Comparison of ENCODE assay signal across 19 cellular contexts in the genomic region with DNA sequence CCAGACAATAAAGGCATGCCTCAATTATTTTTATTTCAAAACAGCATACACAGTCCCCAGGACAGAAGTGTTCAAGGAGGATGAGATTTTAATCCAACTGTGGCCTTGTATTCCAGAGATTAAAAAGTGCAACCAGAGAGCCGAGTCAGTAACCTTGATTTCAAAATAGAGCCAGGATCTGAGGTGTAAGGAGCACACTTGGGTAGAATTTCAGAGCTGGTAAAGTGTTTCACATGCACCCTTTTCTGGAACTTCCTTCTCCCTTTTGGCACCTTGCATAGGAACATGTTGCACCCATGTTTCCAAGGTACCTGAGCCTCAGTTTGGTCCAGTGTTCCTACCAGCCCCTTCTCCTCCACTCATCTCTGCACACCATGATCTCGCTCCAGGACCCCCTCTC.
DNase-seq lines count a peak whose midpoint lies in the region; ATAC-seq and TF ChIP-seq lines count a peak whose summit lies in the region.
"Had no signal": no experiment of that assay in that cellular context is flagged by ENCODE, and none has a peak within 500 bp of the region (broad histone marks: within the 10 kb centered on the region; RNA-seq: fewer than 3 reads in every experiment).

No MANE protein-coding gene starts in this region.

- no peak overlapping the region for H3K4me3 Mint-ChIP-seq in GM23338
- H3K4me3 Mint-ChIP-seq in brain, result peak overlapping the region in 3 of 5 experiments; percentile 4 to 58 (median 16)
- H3K4me3 Mint-ChIP-seq: CD8-positive, alpha-beta memory T cell had no signal

- DNase-seq in GM23338 (ENCODE audit: low spot score), result no peak
- DNase-seq in substantia nigra (lab: John Stamatoyannopoulos, UW), result no peak
- no peak for DNase-seq in middle frontal gyrus (ENCODE audit: extremely low spot score, low spot score)
- DNase-seq in activated naive CD4-positive, alpha-beta T cell treated with anti-CD3 and anti-CD28 coated beads, Interleukin-2, amount 50 U/mL, for 72 hours (ENCODE audit: low spot score in 2 of 2), result no peak
- DNase-seq in COR-L47 (lab: John Stamatoyannopoulos, UW), result no peak
- DNase-seq: CD8-positive, alpha-beta memory T cell; GF-D8; Karpas-422; MM.1S; NCI-H1092 treated with DMSO at 0.1 percent for 48 hours; NCI-H1694; NCI-H510A treated with DMSO at 0.1 percent for 48 hours; NCI-H82; PC-9 had no signal

- no peaks in the 10 kb centered on the region for H3K9me2 ChIP-seq in GM23338 (ENCODE audit: insufficient read depth)

- no peak overlapping the region for H3K4me2 ChIP-seq in GM23338
- H3K4me2 ChIP-seq: A549, PC-9 had no signal

- H3K36me3 Mint-ChIP-seq in GM23338 (ENCODE audit: low read depth) (no peaks in the 10 kb centered on the region), brain (peaks cover 13% of the 10 kb centered on the region)
- H3K36me3 Mint-ChIP-seq in activated naive CD4-positive, alpha-beta T cell treated with anti-CD3 and anti-CD28 coated beads, Interleukin-2, amount 50 U/mL, for 72 hours, result no peaks in the 10 kb centered on the region
- H3K36me3 Mint-ChIP-seq: CD8-positive, alpha-beta memory T cell had no signal

- H3K27me3 ChIP-seq in GM23338 (ENCODE audit: insufficient read depth), result no peaks in the 10 kb centered on the region
- H3K27me3 ChIP-seq in layer of hippocampus (ENCODE audit: control insufficient read depth, insufficient read depth, low read length), result no peaks in the 10 kb centered on the region
- H3K27me3 ChIP-seq: BLaER1 treated with 17β-estradiol and CSF1 and Interleukin-3, amounts not matched to agents 10 nM and 100 nM had no signal

- H3K79me2 ChIP-seq in GM23338 (replicated peaks; ENCODE audit: insufficient read depth), result no peaks in the 10 kb centered on the region

- H3K27me3 Mint-ChIP-seq in GM23338 (ENCODE audit: insufficient read depth, low read depth, poor library complexity), result peaks cover 3% of the 10 kb centered on the region
- no peaks in the 10 kb centered on the region for H3K27me3 Mint-ChIP-seq in brain

- no peaks in the 10 kb centered on the region for H3K4me1 ChIP-seq in GM23338 (ENCODE audit: insufficient read depth)

- no peak for TF ChIP-seq CTCF in GM23338 (conservative IDR thresholded peaks at IDR 0.05; ENCODE audit: low read depth in 2 of 2)
- TF ChIP-seq CTCF in brain (conservative IDR thresholded peaks at IDR 0.05), result no peak

- no peak overlapping the region for H3K27ac ChIP-seq in GM23338 (ENCODE audit: low read depth)
- peak overlapping the region; percentile 35 for H3K27ac ChIP-seq in layer of hippocampus (ENCODE audit: low read depth, low read length)
- peak overlapping the region; percentile 19 for H3K27ac ChIP-seq in substantia nigra (ENCODE audit: low read depth, low read length, poor library complexity, severe bottlenecking)
- H3K27ac ChIP-seq: A549; BLaER1 treated with 17β-estradiol and CSF1 and Interleukin-3, amounts not matched to agents 10 nM and 100 nM; PC-9 had no signal

- H3K4me1 Mint-ChIP-seq in GM23338 (peaks cover 12% of the 10 kb centered on the region; the same call in 2 of the 3 replicates), brain (peaks cover 85% of the 10 kb centered on the region)
- H3K4me1 Mint-ChIP-seq: CD8-positive, alpha-beta memory T cell had no signal

- no peak for ATAC-seq in GM23338
- no peak for ATAC-seq in activated naive CD4-positive, alpha-beta T cell treated with anti-CD3 and anti-CD28 coated beads, Interleukin-2, amount 50 U/mL, for 72 hours
- ATAC-seq in GM21390 (IDR thresholded peaks at IDR 0.05; ENCODE audit: unreplicated experiment), result no peak
- ATAC-seq: A549 had no signal

- no peaks in the 10 kb centered on the region for H4K20me1 ChIP-seq in GM23338 (replicated peaks; ENCODE audit: insufficient read depth)

- no peaks in the 10 kb centered on the region for H3K36me3 ChIP-seq in GM23338 (ENCODE audit: insufficient read depth)
- H3K36me3 ChIP-seq: BLaER1 treated with 17β-estradiol and CSF1 and Interleukin-3, amounts not matched to agents 10 nM and 100 nM had no signal

- H3K27ac Mint-ChIP-seq in GM23338 (no peak overlapping the region), brain (peak overlapping the region; percentile 34 to 92 (median 69))
- H3K27ac Mint-ChIP-seq in activated naive CD4-positive, alpha-beta T cell treated with anti-CD3 and anti-CD28 coated beads, Interleukin-2, amount 50 U/mL, for 72 hours, result no peak overlapping the region
- H3K27ac Mint-ChIP-seq: CD8-positive, alpha-beta memory T cell had no signal

- no peaks in the 10 kb centered on the region for H3K9me3 Mint-ChIP-seq in GM23338
- no peaks in the 10 kb centered on the region for H3K9me3 Mint-ChIP-seq in brain
- no peaks in the 10 kb centered on the region for H3K9me3 Mint-ChIP-seq in activated naive CD4-positive, alpha-beta T cell treated with anti-CD3 and anti-CD28 coated beads, Interleukin-2, amount 50 U/mL, for 72 hours
- H3K9me3 Mint-ChIP-seq: CD8-positive, alpha-beta memory T cell had no signal

- no peaks in the 10 kb centered on the region for H3F3A ChIP-seq in GM23338 (replicated peaks; ENCODE audit: low read depth)

- H2AFZ ChIP-seq in GM23338, result peak overlapping the region; percentile 73; the same call in 1 of the 2 replicates
- H2AFZ ChIP-seq: PC-9 had no signal

- no peak overlapping the region for H3K4me3 ChIP-seq in GM23338
- H3K4me3 ChIP-seq: A549; BLaER1 treated with 17β-estradiol and CSF1 and Interleukin-3, amounts not matched to agents 10 nM and 100 nM; PC-9 had no signal

TF ChIP-seq in GM23338, 12 proteins besides CTCF, POLR2A, EP300 and RAD21 (continues in another document):
- TF ChIP-seq ETS1 (IDR thresholded peaks at IDR 0.05) (no peak), ZNF114 (CRISPR knock-in tag; IDR thresholded peaks at IDR 0.05) (no peak), NANOG (IDR thresholded peaks at IDR 0.05; ENCODE audit: borderline replicate concordance) (no peak), ZNF331 (CRISPR knock-in tag; IDR thresholded peaks at IDR 0.05; ENCODE audit: low read depth) (no peak), JUNB (IDR thresholded peaks at IDR 0.05; ENCODE audit: unreplicated experiment) (no peak), STAT1 (IDR thresholded peaks at IDR 0.05; ENCODE audit: unreplicated experiment) (no peak)
- TF ChIP-seq, protein P1, sequence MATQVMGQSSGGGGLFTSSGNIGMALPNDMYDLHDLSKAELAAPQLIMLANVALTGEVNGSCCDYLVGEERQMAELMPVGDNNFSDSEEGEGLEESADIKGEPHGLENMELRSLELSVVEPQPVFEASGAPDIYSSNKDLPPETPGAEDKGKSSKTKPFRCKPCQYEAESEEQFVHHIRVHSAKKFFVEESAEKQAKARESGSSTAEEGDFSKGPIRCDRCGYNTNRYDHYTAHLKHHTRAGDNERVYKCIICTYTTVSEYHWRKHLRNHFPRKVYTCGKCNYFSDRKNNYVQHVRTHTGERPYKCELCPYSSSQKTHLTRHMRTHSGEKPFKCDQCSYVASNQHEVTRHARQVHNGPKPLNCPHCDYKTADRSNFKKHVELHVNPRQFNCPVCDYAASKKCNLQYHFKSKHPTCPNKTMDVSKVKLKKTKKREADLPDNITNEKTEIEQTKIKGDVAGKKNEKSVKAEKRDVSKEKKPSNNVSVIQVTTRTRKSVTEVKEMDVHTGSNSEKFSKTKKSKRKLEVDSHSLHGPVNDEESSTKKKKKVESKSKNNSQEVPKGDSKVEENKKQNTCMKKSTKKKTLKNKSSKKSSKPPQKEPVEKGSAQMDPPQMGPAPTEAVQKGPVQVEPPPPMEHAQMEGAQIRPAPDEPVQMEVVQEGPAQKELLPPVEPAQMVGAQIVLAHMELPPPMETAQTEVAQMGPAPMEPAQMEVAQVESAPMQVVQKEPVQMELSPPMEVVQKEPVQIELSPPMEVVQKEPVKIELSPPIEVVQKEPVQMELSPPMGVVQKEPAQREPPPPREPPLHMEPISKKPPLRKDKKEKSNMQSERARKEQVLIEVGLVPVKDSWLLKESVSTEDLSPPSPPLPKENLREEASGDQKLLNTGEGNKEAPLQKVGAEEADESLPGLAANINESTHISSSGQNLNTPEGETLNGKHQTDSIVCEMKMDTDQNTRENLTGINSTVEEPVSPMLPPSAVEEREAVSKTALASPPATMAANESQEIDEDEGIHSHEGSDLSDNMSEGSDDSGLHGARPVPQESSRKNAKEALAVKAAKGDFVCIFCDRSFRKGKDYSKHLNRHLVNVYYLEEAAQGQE (IDR thresholded peaks at IDR 0.05; ENCODE audit: unreplicated experiment), result no peak

Comparison
In these comparisons a context has a peak if more than half of its experiments do, and no peak if none do; other contexts are left out.
1. H3K27ac Mint-ChIP-seq: peak in brain (5 of 5); none in GM23338 (single experiment) and activated naive CD4-positive, alpha-beta T cell treated with anti-CD3 and anti-CD28 coated beads, Interleukin-2, amount 50 U/mL, for 72 hours (0 of 2).